19 cellular contexts compared by ENCODE assay signal in genomic region chr3:172549144-172549543, GRCh38. TPM values are rescaled to one million over a fixed set of nuclear protein-coding genes. Genes with fewer than 3 reads are reported as not detected.
A peak's percentile ranks its signal among the peaks of the same experiment; 100 is the strongest.
DNase-seq lines count a peak whose midpoint lies in the region; ATAC-seq, FAIRE-seq and TF ChIP-seq lines count a peak whose summit lies in the region.
"Had no signal": no experiment of that assay in that cellular context is flagged by ENCODE, and none has a peak within 500 bp of the region (broad histone marks: within the 10 kb centered on the region; RNA-seq: fewer than 3 reads in every experiment).

No MANE protein-coding gene starts in this region.

- CTCF ChIA-PET in HEK293 (lab: Yijun Ruan, JAX) (interaction anchor here (0.6 kb wide), 1 partner anchor 1158 kb away, joined by 5 read pairs; no protein-coding TSS in a partner anchor), HepG2 (lab: Yijun Ruan, JAX; ENCODE audit: low intra/inter-chr PET ratio, low total read pairs) (no interaction called here)

- FAIRE-seq in HepG2 (lab: Jason Lieb, UNC) (no peak), small intestine (lab: Jason Lieb, UNC) (no peak)

- intact Hi-C loops in HepG2 (cut with micrococcal nuclease; ENCODE audit: unreplicated experiment), result no loop called here
- intact Hi-C loops in stomach (cut with DNase I; ENCODE audit: low total_unique reads), result no loop called here

- in situ Hi-C loops in HepG2 (cut with HindIII; ENCODE audit: extremely low pct_ligation_motif_present, low pct_unique_long_range_greater_than_20kb), result no loop called here

- TF ChIP-seq CTCF in HEK293 (tag by site-specific recombination; IDR thresholded peaks at IDR 0.05) (no peak), choroid plexus epithelial cell (conservative IDR thresholded peaks at IDR 0.05; ENCODE audit: low read depth, low read length) (no peak), HepG2 (CRISPR knock-in tag; IDR thresholded peaks at IDR 0.05) (no peak), stomach (IDR thresholded peaks at IDR 0.05) (no peak)

- no peak overlapping the region for H3K27ac ChIP-seq in HEK293 (ENCODE audit: extremely low read depth, low read depth, low read length)
- H3K27ac ChIP-seq in HepG2 (ENCODE audit: extremely low read length, insufficient read depth, low read length), result no peak overlapping the region
- no peak overlapping the region for H3K27ac ChIP-seq in small intestine (ENCODE audit: low read depth in 1 of 2, low read length in 1 of 2)
- H3K27ac ChIP-seq in stomach, result no peak overlapping the region
- H3K27ac ChIP-seq: SJCRH30 had no signal

- POLR2A ChIA-PET in HEK293 (lab: Yijun Ruan, JAX) (interaction anchor here (0.8 kb wide), 1 partner anchor 9 kb away, joined by 3 read pairs; no protein-coding TSS in a partner anchor), HepG2 (lab: Yijun Ruan, JAX) (interaction anchor here (0.9 kb wide), 1 partner anchor 8 kb away, joined by 3 read pairs; no protein-coding TSS in a partner anchor)

- H3K79me2 ChIP-seq in HepG2 (ENCODE audit: insufficient read depth, low read length), result no peaks in the 10 kb centered on the region

- H3K4me1 ChIP-seq in HEK293 (ENCODE audit: control insufficient read depth, insufficient read depth, low read length) (no peaks in the 10 kb centered on the region), HepG2 (ENCODE audit: insufficient read depth, low read length) (peaks cover 47% of the 10 kb centered on the region), small intestine (ENCODE audit: control insufficient read depth in 2 of 2, insufficient read depth in 1 of 2, low read depth in 1 of 2, low read length in 1 of 2) (peaks cover 0 to 12% of the 10 kb centered on the region in 2 donors), stomach (peaks cover 16 to 51% (median 36%) of the 10 kb centered on the region in 4 donors)
- H3K4me1 ChIP-seq: SJCRH30 had no signal

- H3K27me3 ChIP-seq in HepG2 (ENCODE audit: control insufficient read depth in 1 of 2, insufficient read depth in 2 of 2, low read length in 2 of 2), result no peaks in the 10 kb centered on the region
- no peaks in the 10 kb centered on the region for H3K27me3 ChIP-seq in small intestine (ENCODE audit: control insufficient read depth in 2 of 2, insufficient read depth in 2 of 2, low read length in 2 of 2)
- H3K27me3 ChIP-seq in stomach, result no peaks in the 10 kb centered on the region
- H3K27me3 ChIP-seq: SJCRH30 had no signal

- TF ChIP-seq POLR2A in HepG2 (IDR thresholded peaks at IDR 0.05; ENCODE audit: insufficient read depth in 1 of 2, low read depth in 2 of 2, low read length in 2 of 2) (no peak), stomach (IDR thresholded peaks at IDR 0.05) (no peak)

- H3K36me3 ChIP-seq in HEK293 (ENCODE audit: control insufficient read depth in 2 of 2, insufficient read depth in 1 of 2, low read length in 2 of 2) (no peaks in the 10 kb centered on the region), HepG2 (replicated peaks in 1 of 2; ENCODE audit: control insufficient read depth in 1 of 2, insufficient read depth in 2 of 2, low read length in 2 of 2) (no peaks in the 10 kb centered on the region), small intestine (ENCODE audit: control insufficient read depth in 2 of 2, insufficient read depth in 2 of 2, low read length in 2 of 2) (no peaks in the 10 kb centered on the region), stomach (no peaks in the 10 kb centered on the region)
- H3K36me3 ChIP-seq: SJCRH30 had no signal

- DNase-seq in choroid plexus epithelial cell (ENCODE audit: low read depth) (peak; percentile 56), HepG2 (ENCODE audit: low spot score) (no peak), small intestine (peak; percentile 54), stomach (no peak), KG1 (lab: John Stamatoyannopoulos, UW) (no peak), NOMO-1 treated with DMSO at 0.1 percent for 48 hours (lab: John Stamatoyannopoulos, UW; ENCODE audit: unreplicated experiment) (no peak), NCI-H146 (lab: John Stamatoyannopoulos, UW) (no peak)
- DNase-seq: ACHN; AML-193; Caco-2; CD4-positive, CD25-positive, alpha-beta regulatory T cell; NCI-H1105; NCI-H187; NCI-H526 treated with DMSO at 0.1 percent for 48 hours; NK-92 treated with Interleukin-12 subunit alpha and Interleukin-12 subunit beta, amount 100 ng/mL, for 24 hours; RPMI8226; SJCRH30 had no signal

- H2AFZ ChIP-seq in HepG2 (ENCODE audit: low read length), result no peak overlapping the region

- H3K4me3 ChIP-seq in HEK293 (ENCODE audit: low read depth, low read length) (no peak overlapping the region), choroid plexus epithelial cell (ENCODE audit: low read depth, low read length) (no peak overlapping the region), HepG2 (replicated peaks in 1 of 3; ENCODE audit: insufficient read depth in 1 of 3, low read depth in 2 of 3, low read length in 3 of 3) (no peak overlapping the region), small intestine (ENCODE audit: low read depth in 1 of 2, low read length in 2 of 2) (no peak overlapping the region), stomach (no peak overlapping the region)
- H3K4me3 ChIP-seq: SJCRH30 had no signal

- TF ChIP-seq EP300 in HepG2 (IDR thresholded peaks at IDR 0.05; ENCODE audit: low read depth in 2 of 2, low read length in 2 of 2) (no peak), HepG2 (CRISPR knock-in tag; IDR thresholded peaks at IDR 0.05; ENCODE audit: borderline replicate concordance) (no peak), stomach (IDR thresholded peaks at IDR 0.05) (no peak)

- ATAC-seq in HepG2, result no peak

- no TSS peak for BruUV-seq in HepG2 (replicated peaks; lab: Mats Ljungman, UMichigan)

- H3K9me3 ChIP-seq in HEK293 (ENCODE audit: control insufficient read depth, insufficient read depth, low read depth, low read length) (no peaks in the 10 kb centered on the region), HepG2 (ENCODE audit: low read length) (no peaks in the 10 kb centered on the region), small intestine (ENCODE audit: control insufficient read depth, low read depth) (no peaks in the 10 kb centered on the region), stomach (no peaks in the 10 kb centered on the region)
- H3K9me3 ChIP-seq: Caco-2, SJCRH30 had no signal

- no peak overlapping the region for H3K4me2 ChIP-seq in HepG2 (ENCODE audit: low read depth, low read length)

- no peak for TF ChIP-seq RAD21 in HepG2 (CRISPR knock-in tag; IDR thresholded peaks at IDR 0.05)

- no peak overlapping the region for H3K9ac ChIP-seq in HepG2 (ENCODE audit: insufficient read depth, low read depth, low read length)

- no peaks in the 10 kb centered on the region for H4K20me1 ChIP-seq in HepG2 (ENCODE audit: insufficient read depth, low read length)

- 51% methylated on average over 2 of the region's 2 CpGs for WGBS in HepG2 (ENCODE audit: low lambda C conversion rate)
- WGBS in small intestine, 3 donors, result 32 to 44% (median 32%) methylated on average over 2 of the region's 2 CpGs
- 17 to 48% (median 40%) methylated on average over 2 of the region's 2 CpGs for WGBS in stomach, 5 donors

TF ChIP-seq in HEK293, 187 proteins besides CTCF, POLR2A, EP300 and RAD21 (continues in another document):
- TF ChIP-seq, protein P1, sequence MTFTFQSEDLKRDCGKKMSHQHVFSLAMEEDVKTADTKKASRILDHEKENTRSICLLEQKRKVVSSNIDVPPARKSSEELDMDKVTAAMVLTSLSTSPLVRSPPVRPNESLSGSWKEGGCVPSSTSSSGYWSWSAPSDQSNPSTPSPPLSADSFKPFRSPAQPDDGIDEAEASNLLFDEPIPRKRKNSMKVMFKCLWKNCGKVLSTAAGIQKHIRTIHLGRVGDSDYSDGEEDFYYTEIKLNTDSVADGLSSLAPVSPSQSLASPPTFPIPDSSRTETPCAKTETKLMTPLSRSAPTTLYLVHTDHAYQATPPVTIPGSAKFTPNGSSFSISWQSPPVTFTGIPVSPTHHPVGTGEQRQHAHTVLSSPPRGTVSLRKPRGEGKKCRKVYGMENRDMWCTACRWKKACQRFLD (tag by site-specific recombination; IDR thresholded peaks at IDR 0.05), result no peak

TF ChIP-seq in HepG2, 621 proteins besides CTCF, POLR2A, EP300 and RAD21:
- peak; percentile 85 for TF ChIP-seq ZNF121 (CRISPR knock-in tag; IDR thresholded peaks at IDR 0.05)
- TF ChIP-seq HDAC1 (CRISPR knock-in tag; IDR thresholded peaks at IDR 0.05), result no peak
- peak; percentile 97 for TF ChIP-seq MAFK (conservative IDR thresholded peaks at IDR 0.05 in 1 of 2, IDR thresholded peaks at IDR 0.05 in 1 of 2; ENCODE audit: low read length in 2 of 2)
- peak; percentile 98 for TF ChIP-seq MAFF (IDR thresholded peaks at IDR 0.05; ENCODE audit: low read depth, low read length)

RNA-seq across cellular contexts. Expression of gene TNFSF10, which starts 25.9 kb away (rescaled TPM):
- 5.3 and 8.4 TPM in 2 replicates for total RNA-seq in HepG2 (2016; rRNA removed; fragmentation: Illumina TruSeq; extraction: Trizol)
- 1.4 and 1.9 TPM in 2 replicates for total RNA-seq in HepG2 (2016; cell fraction: cytosol; rRNA removed; fragmentation: Illumina TruSeq; extraction: Trizol; ENCODE audit: low read depth)
- total RNA-seq in HepG2 (2016; cell fraction: insoluble cytoplasmic fraction; rRNA removed; fragmentation: Illumina TruSeq; extraction: Trizol), result 6.3 and 9.1 TPM in 2 replicates
- 2.8 and 4.1 TPM in 2 replicates for total RNA-seq in HepG2 (2016; cell fraction: membrane; rRNA removed; fragmentation: Illumina TruSeq; extraction: Trizol)
- total RNA-seq in HepG2 (2016; cell fraction: nucleus; rRNA removed; fragmentation: Illumina TruSeq; extraction: Trizol), result 6.0 and 7.6 TPM in 2 replicates
- 9.9 and 20.3 TPM in 2 replicates for polyA plus RNA-seq in HepG2 (2011; rRNA removed)
- 7.7 and 20.5 TPM in 2 replicates for polyA plus RNA-seq in HepG2 (2011; cell fraction: cytosol; rRNA removed)
- polyA plus RNA-seq in HepG2 (2011; cell fraction: nucleus; rRNA removed), result 1.8 and 3.8 TPM in 2 replicates
- polyA plus RNA-seq in HepG2 (2012), result 30.8 and 49.4 TPM in 2 replicates
- 1.2 and 1.3 TPM in 2 replicates for polyA plus RNA-seq in HepG2 (2016; cell fraction: cytosol; fragmentation: Illumina TruSeq; extraction: Trizol; ENCODE audit: low read depth)
- polyA plus RNA-seq in HepG2 (2016; cell fraction: insoluble cytoplasmic fraction; fragmentation: Illumina TruSeq; extraction: Trizol; ENCODE audit: low read depth), result 5.5 and 5.7 TPM in 2 replicates
- polyA plus RNA-seq in HepG2 (2016; cell fraction: membrane; fragmentation: Illumina TruSeq; extraction: Trizol; ENCODE audit: low read depth), result 1.5 and 2.5 TPM in 2 replicates
- 9.4 and 10.5 TPM in 2 replicates for polyA plus RNA-seq in HepG2 (2016; cell fraction: nucleus; fragmentation: Illumina TruSeq; extraction: Trizol; ENCODE audit: insufficient read depth, low read depth)
- polyA minus RNA-seq in HepG2 (2011; rRNA and poly(A)+ RNA removed; ENCODE audit: low replicate concordance), result 1.5 and 11.8 TPM in 2 replicates
- 2.1 and 6.0 TPM in 2 replicates for polyA minus RNA-seq in HepG2 (2011; cell fraction: cytosol; rRNA and poly(A)+ RNA removed)
- 5.4 and 9.8 TPM in 2 replicates for polyA minus RNA-seq in HepG2 (2011; cell fraction: nucleus; rRNA and poly(A)+ RNA removed)
- polyA plus RNA-seq in small intestine, result 10 to 100 TPM; 31.1 to 50.8 (median 37.8) TPM
- total RNA-seq in stomach, result 10 to 100 TPM in 4 of 5 donors, 1 to 10 TPM in 1; 4.0 to 84.2 (median 29.2) TPM
- polyA plus RNA-seq in stomach, result 10 to 100 TPM; 18.4 to 54.3 (median 18.5) TPM
- total RNA-seq: Caco-2, LHCN-M2, SJCRH30 had no signal

Comparison
In these comparisons a context has a peak if more than half of its experiments do, and no peak if none do; other contexts are left out.
1. DNase-seq: peak in choroid plexus epithelial cell (single experiment) and small intestine (single experiment); none in HepG2 (single experiment), stomach (single experiment), KG1 (single experiment), NOMO-1 treated with DMSO at 0.1 percent for 48 hours (single experiment) and NCI-H146 (single experiment).
2. Of the 63 proteins assayed by ChIP-seq in both HepG2 and HEK293: peak only in HepG2: ZNF121; only in HEK293: none; in both: none; in neither: 62.